1 cellular context compared by ENCODE assay signal in the genomic region with DNA sequence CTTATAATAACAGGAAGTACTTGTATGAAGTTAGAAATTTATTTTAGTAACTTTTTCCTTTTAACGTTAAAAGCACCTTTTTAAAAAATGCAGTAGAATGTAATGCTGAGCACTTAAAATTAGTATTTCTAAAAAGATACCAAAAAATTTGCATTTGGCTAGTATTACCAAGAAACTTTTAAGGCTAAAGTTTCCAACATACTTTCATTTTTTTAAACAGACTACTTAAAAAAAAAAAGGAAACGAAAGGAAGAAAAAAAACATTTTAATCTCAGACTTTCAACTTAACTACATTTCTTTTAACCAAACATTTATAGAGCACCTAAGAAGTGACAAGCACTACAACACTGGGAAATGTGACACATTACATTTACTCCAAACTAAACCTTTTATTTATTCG.
TF ChIP-seq lines count a peak whose summit lies in the region.

No MANE protein-coding gene starts in this region.

TF ChIP-seq in WTC11, 78 proteins besides CTCF, POLR2A, EP300 and RAD21 (continued from another document):
- TF ChIP-seq, protein P1, sequence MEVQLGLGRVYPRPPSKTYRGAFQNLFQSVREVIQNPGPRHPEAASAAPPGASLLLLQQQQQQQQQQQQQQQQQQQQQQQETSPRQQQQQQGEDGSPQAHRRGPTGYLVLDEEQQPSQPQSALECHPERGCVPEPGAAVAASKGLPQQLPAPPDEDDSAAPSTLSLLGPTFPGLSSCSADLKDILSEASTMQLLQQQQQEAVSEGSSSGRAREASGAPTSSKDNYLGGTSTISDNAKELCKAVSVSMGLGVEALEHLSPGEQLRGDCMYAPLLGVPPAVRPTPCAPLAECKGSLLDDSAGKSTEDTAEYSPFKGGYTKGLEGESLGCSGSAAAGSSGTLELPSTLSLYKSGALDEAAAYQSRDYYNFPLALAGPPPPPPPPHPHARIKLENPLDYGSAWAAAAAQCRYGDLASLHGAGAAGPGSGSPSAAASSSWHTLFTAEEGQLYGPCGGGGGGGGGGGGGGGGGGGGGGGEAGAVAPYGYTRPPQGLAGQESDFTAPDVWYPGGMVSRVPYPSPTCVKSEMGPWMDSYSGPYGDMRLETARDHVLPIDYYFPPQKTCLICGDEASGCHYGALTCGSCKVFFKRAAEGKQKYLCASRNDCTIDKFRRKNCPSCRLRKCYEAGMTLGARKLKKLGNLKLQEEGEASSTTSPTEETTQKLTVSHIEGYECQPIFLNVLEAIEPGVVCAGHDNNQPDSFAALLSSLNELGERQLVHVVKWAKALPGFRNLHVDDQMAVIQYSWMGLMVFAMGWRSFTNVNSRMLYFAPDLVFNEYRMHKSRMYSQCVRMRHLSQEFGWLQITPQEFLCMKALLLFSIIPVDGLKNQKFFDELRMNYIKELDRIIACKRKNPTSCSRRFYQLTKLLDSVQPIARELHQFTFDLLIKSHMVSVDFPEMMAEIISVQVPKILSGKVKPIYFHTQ (CRISPR knock-in tag; IDR thresholded peaks at IDR 0.05): no peak
- TF ChIP-seq TP53 (CRISPR knock-in tag; IDR thresholded peaks at IDR 0.05) (no peak), ZNF396 (CRISPR knock-in tag; IDR thresholded peaks at IDR 0.05; ENCODE audit: borderline replicate concordance) (no peak), ZNF219 (CRISPR knock-in tag; IDR thresholded peaks at IDR 0.05; ENCODE audit: borderline replicate concordance) (no peak), ZNF423 (CRISPR knock-in tag; IDR thresholded peaks at IDR 0.05) (no peak), GRHL2 (CRISPR knock-in tag; IDR thresholded peaks at IDR 0.05; ENCODE audit: insufficient replicate concordance, severe bottlenecking) (no peak)
